Comparison of ENCODE assay signal across 25 cellular contexts in the genomic region with DNA sequence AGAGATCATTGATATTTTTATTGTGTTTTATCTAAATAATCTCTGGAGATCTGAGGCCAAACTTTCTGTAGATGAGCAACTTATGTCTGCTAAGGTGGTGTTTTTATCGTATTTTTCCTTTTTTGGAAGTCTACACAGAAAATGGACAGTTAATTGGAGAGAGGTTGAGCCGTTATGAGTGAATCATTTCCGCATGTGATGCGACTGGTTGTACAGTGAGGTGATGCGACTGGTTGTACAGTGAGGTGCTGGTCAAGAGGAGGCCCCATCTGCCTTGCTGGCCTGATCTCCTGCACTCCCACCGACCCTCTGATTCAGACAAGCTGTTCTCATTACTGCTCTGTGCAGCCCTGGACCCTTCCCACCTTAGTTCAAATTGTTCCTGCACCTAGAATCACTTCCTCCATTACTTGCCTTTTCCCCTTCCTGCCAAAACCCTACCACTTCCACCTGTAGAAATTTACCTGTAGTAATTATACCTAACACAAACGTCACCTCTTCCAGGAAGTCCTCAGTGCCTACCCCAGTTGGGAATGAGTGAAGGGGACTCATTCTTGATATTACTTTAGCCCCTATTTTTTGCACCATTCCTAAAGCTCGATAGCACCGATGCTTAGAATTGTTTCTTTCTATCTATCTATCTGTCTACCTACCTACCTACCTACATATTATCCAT.
"Had no signal": no experiment of that assay in that cellular context is flagged by ENCODE, and none has a peak within 500 bp of the region (broad histone marks: within the 10 kb centered on the region; RNA-seq: fewer than 3 reads in every experiment).

No MANE protein-coding gene starts in this region.

- H3K36me3 ChIP-seq: esophagus muscularis mucosa, heart right ventricle, left lung, prostate gland, right atrium auricular region, thoracic aorta, tibial nerve, upper lobe of left lung, uterus had no signal

- H3K4me3 Mint-ChIP-seq: naive thymus-derived CD8-positive, alpha-beta T cell; neural crest cell; stimulated activated effector memory CD8-positive, alpha-beta T cell treated with anti-CD3 and anti-CD28 coated beads, Interleukin-12 subunit alpha, Interleukin-12 subunit beta, amount 100 ng/mL, for 72 hours; stimulated activated naive CD8-positive, alpha-beta T cell treated with anti-CD3 and anti-CD28 coated beads, Interleukin-15, Interleukin-2, amounts not matched to agents 100 ng/mL and 50 ng/mL, for 24 hours had no signal

- ATAC-seq: heart right ventricle; left cardiac atrium; left lung; naive thymus-derived CD8-positive, alpha-beta T cell; stimulated activated effector memory CD8-positive, alpha-beta T cell treated with anti-CD3 and anti-CD28 coated beads, Interleukin-12 subunit alpha, Interleukin-12 subunit beta, amount 100 ng/mL, for 72 hours had no signal

- H3K36me3 Mint-ChIP-seq: naive thymus-derived CD8-positive, alpha-beta T cell; stimulated activated effector memory CD8-positive, alpha-beta T cell treated with anti-CD3 and anti-CD28 coated beads, Interleukin-12 subunit alpha, Interleukin-12 subunit beta, amount 100 ng/mL, for 72 hours had no signal

- H3K4me3 ChIP-seq: coronary artery, esophagus muscularis mucosa, heart right ventricle, left lung, prostate gland, right atrium auricular region, smooth muscle cell, thoracic aorta, tibial nerve, upper lobe of left lung, uterus had no signal

- H3K4me1 Mint-ChIP-seq: neural crest cell had no signal

- DNase-seq: dermis blood vessel endothelial cell; effector memory CD4-positive, alpha-beta T cell; foreskin melanocyte; glutamatergic neuron; heart right ventricle; hippocampal formation; left cardiac atrium; left lung; mesendoderm; naive thymus-derived CD8-positive, alpha-beta T cell; stimulated activated CD4-positive, alpha-beta T cell treated with anti-CD3 and anti-CD28 coated beads, Interleukin-12 subunit alpha, Interleukin-12 subunit beta, amount 100 ng/mL, for 4 hours; stimulated activated CD4-positive, alpha-beta T cell treated with anti-CD3 and anti-CD28 coated beads, Interleukin-2, amount 100 ng/mL, for 24 hours; stimulated activated CD4-positive, alpha-beta T cell treated with anti-CD3 and anti-CD28 coated beads, Interleukin-4, amount 100 ng/mL, for 24 hours; upper lobe of left lung; uterus had no signal

- H3K9me3 ChIP-seq: esophagus muscularis mucosa, heart right ventricle, left lung, prostate gland, right atrium auricular region, thoracic aorta, tibial nerve, upper lobe of left lung, uterus had no signal

- H3K27ac Mint-ChIP-seq: naive thymus-derived CD8-positive, alpha-beta T cell; stimulated activated effector memory CD8-positive, alpha-beta T cell treated with anti-CD3 and anti-CD28 coated beads, Interleukin-12 subunit alpha, Interleukin-12 subunit beta, amount 100 ng/mL, for 72 hours; stimulated activated naive CD8-positive, alpha-beta T cell treated with anti-CD3 and anti-CD28 coated beads, Interleukin-15, Interleukin-2, amounts not matched to agents 100 ng/mL and 50 ng/mL, for 24 hours had no signal

- H3K4me1 ChIP-seq: esophagus muscularis mucosa, left lung, prostate gland, tibial nerve, uterus had no signal

- H3K27me3 ChIP-seq: esophagus muscularis mucosa, heart right ventricle, left lung, right atrium auricular region, tibial nerve, upper lobe of left lung, uterus had no signal

- H3K9me3 Mint-ChIP-seq: naive thymus-derived CD8-positive, alpha-beta T cell; stimulated activated effector memory CD8-positive, alpha-beta T cell treated with anti-CD3 and anti-CD28 coated beads, Interleukin-12 subunit alpha, Interleukin-12 subunit beta, amount 100 ng/mL, for 72 hours; stimulated activated naive CD8-positive, alpha-beta T cell treated with anti-CD3 and anti-CD28 coated beads, Interleukin-15, Interleukin-2, amounts not matched to agents 100 ng/mL and 50 ng/mL, for 24 hours had no signal
